Comparison of ENCODE assay signal across 8 cellular contexts in genomic region chr2:160207804-160208661, GRCh38. TPM values are rescaled to one million over a fixed set of nuclear protein-coding genes. Genes with fewer than 3 reads are reported as not detected.
A peak's percentile ranks its signal among the peaks of the same experiment; 100 is the strongest.
DNase-seq lines count a peak whose midpoint lies in the region; ATAC-seq, FAIRE-seq and TF ChIP-seq lines count a peak whose summit lies in the region.

No MANE protein-coding gene starts in this region.

- intact Hi-C loops in right lobe of liver (cut with DNase I) (no loop called here), testis (cut with DNase I; ENCODE audit: low total_unique reads) (no loop called here)

- H3K4me3 ChIP-seq in right lobe of liver (no peak overlapping the region), testis (no peak overlapping the region)

- H3K27ac ChIP-seq in right lobe of liver: no peak overlapping the region
- H3K27ac ChIP-seq in testis: no peak overlapping the region

- no peaks in the 10 kb centered on the region for H3K4me1 ChIP-seq in right lobe of liver
- peaks cover 4% of the 10 kb centered on the region for H3K4me1 ChIP-seq in testis

- ATAC-seq in GM18511 (IDR thresholded peaks at IDR 0.05; ENCODE audit: unreplicated experiment) (peak; percentile 40), right lobe of liver (peak; percentile 67 to 97 (median 89))

- TF ChIP-seq CTCF in right lobe of liver (IDR thresholded peaks at IDR 0.05): no peak
- no peak for TF ChIP-seq CTCF in testis (IDR thresholded peaks at IDR 0.05)

- H3K9me3 ChIP-seq in right lobe of liver (no peaks in the 10 kb centered on the region), testis (no peaks in the 10 kb centered on the region)

- no peaks in the 10 kb centered on the region for H3K27me3 ChIP-seq in right lobe of liver
- H3K27me3 ChIP-seq in testis: no peaks in the 10 kb centered on the region

- no peak for FAIRE-seq in GM12891 (lab: Jason Lieb, UNC)

- DNase-seq in LHCN-M2 (ENCODE audit: low read depth): peak; percentile 99
- DNase-seq in cerebellar cortex (ENCODE audit: low spot score): peak; percentile 12
- peak; percentile 61 to 90 (median 75) for DNase-seq in right lobe of liver
- peak; percentile 24 for DNase-seq in testis
- DNase-seq in GM12891 (ENCODE audit: insufficient read length, low spot score): no peak
- no peak for DNase-seq in NCI-H510A treated with DMSO at 0.1 percent for 48 hours (lab: John Stamatoyannopoulos, UW)
- no peak for DNase-seq in activated CD8-positive, alpha-beta memory T cell treated with anti-CD3 and anti-CD28 coated beads, Interleukin-2, amount 50 U/mL, for 4 hours

- TF ChIP-seq POLR2A in right lobe of liver (IDR thresholded peaks at IDR 0.05) (peak; percentile 58), testis (IDR thresholded peaks at IDR 0.05) (no peak), GM12891 (IDR thresholded peaks at IDR 0.05; ENCODE audit: low read depth, low read length) (no peak)

- 47% methylated on average over 12 of the region's 12 CpGs for WGBS in right lobe of liver (ENCODE audit: insufficient coverage, low coverage, low lambda C conversion rate, missing lambda C conversion rate)
- 72 to 76% methylated on average over 10 to 12 of the region's 12 CpGs for WGBS in testis, 2 donors

- H3K36me3 ChIP-seq in right lobe of liver: no peaks in the 10 kb centered on the region
- no peaks in the 10 kb centered on the region for H3K36me3 ChIP-seq in testis (ENCODE audit: low read depth, missing control alignments)

TF ChIP-seq in GM12891, 5 proteins besides CTCF, POLR2A, EP300 and RAD21:
- TF ChIP-seq POU2F2 (IDR thresholded peaks at IDR 0.05; ENCODE audit: low read depth, low read length) (no peak), SPI1 (IDR thresholded peaks at IDR 0.05; ENCODE audit: low read depth, low read length) (no peak), POLR2AphosphoS5 (IDR thresholded peaks at IDR 0.05; ENCODE audit: low read depth, low read length) (no peak)

RNA-seq across cellular contexts. Expression of gene ITGB6, which starts 8.0 kb away (rescaled TPM):
- total RNA-seq in LHCN-M2 (2014; rRNA removed) (11.6 and 15.2 TPM in 2 replicates), right lobe of liver (under 1 TPM in 4 of 6 experiments, not detected in 2; 0.11 to 0.68 (median 0.44) TPM), testis (under 1 TPM; 0.12 to 0.79 TPM)
- polyA plus RNA-seq in LHCN-M2 (2012): 1.8 TPM
- 0.18 TPM for polyA plus RNA-seq in testis (ENCODE audit: insufficient read depth, low read depth, low replicate concordance)
- polyA plus RNA-seq in GM12891 (2012; ENCODE audit: low read depth, missing spikeins): not detected

Comparison
In these comparisons a context has a peak if more than half of its experiments do, and no peak if none do; other contexts are left out.
1. DNase-seq: peak in LHCN-M2 (single experiment), cerebellar cortex (single experiment), right lobe of liver (3 of 3) and testis (single experiment); none in GM12891 (single experiment), NCI-H510A treated with DMSO at 0.1 percent for 48 hours (single experiment) and activated CD8-positive, alpha-beta memory T cell treated with anti-CD3 and anti-CD28 coated beads, Interleukin-2, amount 50 U/mL, for 4 hours (single experiment).